In genomic region chr17:65750678-65751077, GRCh38 we compare ENCODE assay signal across 2 cellular contexts.
TF ChIP-seq lines count a peak whose summit lies in the region.

No MANE protein-coding gene starts in this region.

TF ChIP-seq in GM12878, 131 proteins besides CTCF, POLR2A, EP300 and RAD21 (continued from another document):
- TF ChIP-seq IKZF1 (conservative IDR thresholded peaks at IDR 0.05), result 0 out of 2 replicates have a peak, but pooled peaks have one; percentile 12
- no peak for TF ChIP-seq SIN3A (IDR thresholded peaks at IDR 0.05; ENCODE audit: low read depth, low read length)
- no peak for TF ChIP-seq CHD1 (IDR thresholded peaks at IDR 0.05; ENCODE audit: low read depth, low read length)
- TF ChIP-seq BHLHE40 (IDR thresholded peaks at IDR 0.05; ENCODE audit: borderline replicate concordance in 1 of 2, low read depth in 2 of 2, low read length in 1 of 2), result peak in 1 of 2 experiments; percentile 10; a peak in 1 of 4 replicates
- TF ChIP-seq GATAD2B (conservative IDR thresholded peaks at IDR 0.05; ENCODE audit: low read depth), result no peak
- no peak for TF ChIP-seq ZNF622 (IDR thresholded peaks at IDR 0.05)
- no peak for TF ChIP-seq CBFB (IDR thresholded peaks at IDR 0.05; ENCODE audit: low read depth)
- peak; percentile 40 for TF ChIP-seq ATF7 (IDR thresholded peaks at IDR 0.05; ENCODE audit: low read depth)
- peak; percentile 69 for TF ChIP-seq PKNOX1 (IDR thresholded peaks at IDR 0.05)
- TF ChIP-seq SPI1 (IDR thresholded peaks at IDR 0.05; ENCODE audit: borderline replicate concordance, insufficient read depth, low read depth, low read length), result no peak
- TF ChIP-seq RELA (IDR thresholded peaks at IDR 0.05; ENCODE audit: borderline replicate concordance, partially characterized antibody), result no peak
- no peak for TF ChIP-seq YY1 (IDR thresholded peaks at IDR 0.05; ENCODE audit: low read depth, low read length)
- TF ChIP-seq ZNF384 (IDR thresholded peaks at IDR 0.05; ENCODE audit: borderline replicate concordance, low read depth, low read length), result peak; percentile 71; the same call in 1 of the 2 replicates
- TF ChIP-seq IKZF2 (IDR thresholded peaks at IDR 0.05), result peak; percentile 31 to 51; a peak in 2 of 4 replicates
- no peak for TF ChIP-seq POLR2AphosphoS2 (IDR thresholded peaks at IDR 0.05; ENCODE audit: low read depth, low read length)
- TF ChIP-seq NFXL1 (IDR thresholded peaks at IDR 0.05; ENCODE audit: borderline replicate concordance), result no peak
- no peak for TF ChIP-seq FOXM1 (IDR thresholded peaks at IDR 0.05; ENCODE audit: low read depth, low read length)
- TF ChIP-seq MTA2 (IDR thresholded peaks at IDR 0.05; ENCODE audit: low read depth), result peak; percentile 47; the same call in 1 of the 2 replicates
TF ChIP-seq in GM12878: peak in this region for 9.

TF ChIP-seq in liver, 16 proteins besides CTCF, POLR2A, EP300 and RAD21 (continued from another document):
- TF ChIP-seq ZBTB33 (IDR thresholded peaks at IDR 0.05), result peak; percentile 11
- TF ChIP-seq RXRA (IDR thresholded peaks at IDR 0.05), result peak in 1 of 2 donors; percentile 55
- TF ChIP-seq GABPA (IDR thresholded peaks at IDR 0.05 in 1 of 2, conservative IDR thresholded peaks at IDR 0.05 in 1 of 2), result no peak
- no peak for TF ChIP-seq REST (IDR thresholded peaks at IDR 0.05)
